Comparison of ENCODE assay signal across 8 cellular contexts in the genomic region with DNA sequence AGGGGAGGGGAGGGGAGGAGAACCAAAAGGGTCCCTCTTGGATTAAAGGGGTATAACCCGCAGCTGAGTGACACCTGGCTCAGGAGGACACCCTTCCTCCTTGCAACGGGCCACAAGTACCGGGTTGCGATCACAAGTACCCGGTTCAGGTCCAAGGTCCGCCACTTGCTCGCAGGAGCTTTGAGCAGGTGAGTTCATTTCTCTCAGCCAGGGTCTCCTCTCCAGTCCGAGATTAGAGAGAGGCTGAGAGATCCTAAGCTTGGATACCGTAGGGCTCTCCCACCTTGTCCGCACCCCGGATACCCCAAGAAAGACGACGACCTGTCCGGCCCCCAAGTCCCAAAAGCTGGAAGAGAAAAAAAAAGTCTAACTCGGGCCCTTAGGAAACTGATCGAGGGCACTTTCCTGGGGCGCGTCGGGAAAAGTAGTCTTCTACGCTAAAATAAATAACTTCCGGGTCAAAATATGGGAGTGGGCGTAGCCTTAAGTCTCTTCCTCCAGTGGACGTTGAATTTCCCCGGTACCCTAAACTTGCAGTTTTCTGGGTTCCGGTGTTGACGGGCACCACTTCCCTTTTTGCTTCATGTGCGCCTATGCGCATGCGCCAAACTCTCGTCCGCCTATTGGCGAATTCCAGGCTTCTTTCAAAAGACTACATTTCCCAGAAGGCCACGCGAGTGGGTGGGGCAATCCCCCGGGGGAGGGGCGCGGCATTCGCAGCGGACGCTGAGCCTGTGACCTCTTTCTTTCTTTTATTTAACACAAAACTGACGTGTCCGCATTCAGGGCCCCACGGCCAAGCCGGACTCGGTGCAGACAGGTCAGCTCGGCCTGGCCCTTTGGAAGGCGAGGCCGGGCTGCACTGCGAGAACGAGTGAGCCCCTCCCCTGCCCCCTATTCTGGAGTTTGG. TPM values are rescaled to one million over a fixed set of nuclear protein-coding genes. Genes with fewer than 3 reads are reported as not detected.
DNase-seq lines count a peak whose midpoint lies in the region; ATAC-seq and TF ChIP-seq lines count a peak whose summit lies in the region.

No MANE protein-coding gene starts in this region.

- H2AK9ac ChIP-seq in IMR-90 (replicated peaks; ENCODE audit: low read depth, low read length, poor library complexity), result peak overlapping the region; percentile 95

- ATAC-seq in GM21529 (IDR thresholded peaks at IDR 0.05; ENCODE audit: unreplicated experiment) (peak; percentile 74), IMR-90 (ENCODE audit: low read depth) (peak; percentile 95)

- dilution Hi-C loops in IMR-90 (cut with HindIII; ENCODE audit: low sequenced_read_pairs, unreplicated experiment), result no loop called here

- peaks cover 10% of the 10 kb centered on the region; the same call in 1 of the 2 replicates for H3K9me1 ChIP-seq in IMR-90 (ENCODE audit: insufficient read depth, low read length)

- no peaks in the 10 kb centered on the region for H4K20me1 ChIP-seq in IMR-90 (ENCODE audit: insufficient read depth, low read length)
- H4K20me1 ChIP-seq in OCI-LY7 (ENCODE audit: insufficient read depth, low read length), result no peaks in the 10 kb centered on the region

- H3K79me1 ChIP-seq in IMR-90 (ENCODE audit: low read depth in 1 of 2, low read length in 2 of 2), result peaks cover 12 to 23% of the 10 kb centered on the region in 2 experiments

- H3K9me3 ChIP-seq in IMR-90 (ENCODE audit: control insufficient read depth, insufficient read depth, low read length) (no peaks in the 10 kb centered on the region), OCI-LY7 (ENCODE audit: low read length) (no peaks in the 10 kb centered on the region), mononuclear cell (ENCODE audit: low read depth, low read length) (no peaks in the 10 kb centered on the region)

- H3K9ac ChIP-seq in IMR-90 (ENCODE audit: low read depth, low read length), result peak overlapping the region; percentile 81

- H3K9me2 ChIP-seq in OCI-LY7 (ENCODE audit: insufficient read depth, low read length), result no peaks in the 10 kb centered on the region

- H3K56ac ChIP-seq in IMR-90 (ENCODE audit: extremely low read depth, insufficient read depth, low read length), result peak overlapping the region; percentile 59

- H2BK15ac ChIP-seq in IMR-90 (ENCODE audit: low read depth, low read length), result no peak overlapping the region

- 0% methylated on average over 14 of the region's 50 CpGs; no CpG with 5 or more reads in 1 of the 2 experiments for WGBS in IMR-90 (ENCODE audit: extremely low coverage in 2 of 2, insufficient read length in 1 of 2), 2 experiments

- peak overlapping the region; percentile 42; the same call in 1 of the 2 replicates for H2BK120ac ChIP-seq in IMR-90 (ENCODE audit: low read depth, low read length)

- peak overlapping the region; percentile 12; the same call in 1 of the 2 replicates for H3K18ac ChIP-seq in IMR-90 (ENCODE audit: low read depth, low read length)

- H3K27me3 ChIP-seq in IMR-90 (ENCODE audit: control insufficient read depth, insufficient read depth, low read length) (no peaks in the 10 kb centered on the region), mononuclear cell (ENCODE audit: insufficient read depth, low read length) (no peaks in the 10 kb centered on the region)

- H3K79me2 ChIP-seq in OCI-LY7 (ENCODE audit: insufficient read depth, low read depth, low read length), result no peaks in the 10 kb centered on the region

- H3K4ac ChIP-seq in IMR-90 (ENCODE audit: low read depth, low read length), result peak overlapping the region; percentile 87

- in situ Hi-C loops in IMR-90 (cut with MboI; ENCODE audit: low sequenced_read_pairs), result loop anchor here (25.0 kb wide), 1 partner anchor 319 kb away; the partner anchor contains the start of genes C19orf53 and MRI1

- no TSS peak for BruUV-seq in IMR-90 (replicated peaks; lab: Mats Ljungman, UMichigan)
- TSS peak; percentile 84 for BruUV-seq in OCI-LY7 (replicated peaks; lab: Mats Ljungman, UMichigan)

- H3K4me1 ChIP-seq in IMR-90 (ENCODE audit: control insufficient read depth, insufficient read depth, low read length), result peaks cover 8% of the 10 kb centered on the region
- peaks cover 19% of the 10 kb centered on the region for H3K4me1 ChIP-seq in OCI-LY7 (ENCODE audit: insufficient read depth, low read length, poor library complexity, severe bottlenecking)
- H3K4me1 ChIP-seq in mononuclear cell (ENCODE audit: insufficient read depth, low read length), result peaks cover 55% of the 10 kb centered on the region

- H3K4me3 ChIP-seq in IMR-90 (ENCODE audit: insufficient read depth, low read depth, low read length) (peak overlapping the region; percentile 67), OCI-LY7 (ENCODE audit: low read depth, low read length, poor library complexity, severe bottlenecking) (peak overlapping the region; percentile 72), mononuclear cell (ENCODE audit: low read length) (peak overlapping the region; percentile 52)

- peak overlapping the region; percentile 96 for H4K5ac ChIP-seq in IMR-90 (ENCODE audit: low read depth, low read length)

- H3K4me2 ChIP-seq in IMR-90 (ENCODE audit: low read depth, low read length), result peak overlapping the region; percentile 95
- peak overlapping the region; percentile 90 for H3K4me2 ChIP-seq in OCI-LY7 (ENCODE audit: low read length)

- CTCF ChIA-PET in IMR-90 (lab: Yijun Ruan, JAX) (interaction anchor here (0.6 to 1.2 kb wide), 2 partner anchors 55 to 297 kb away, joined by 3 to 4 read pairs; partner anchors contain the start of gene ASF1B), OCI-LY7 (lab: Charles Lee; ENCODE audit: unreplicated experiment) (no interaction called here)

- H2AFZ ChIP-seq in IMR-90 (replicated peaks; ENCODE audit: low read length, poor library complexity) (peak overlapping the region; percentile 94), OCI-LY7 (ENCODE audit: low read length) (peak overlapping the region; percentile 74)

- peak overlapping the region; percentile 66 for H3K23ac ChIP-seq in IMR-90 (ENCODE audit: low read depth, low read length)

- H2BK5ac ChIP-seq in IMR-90 (ENCODE audit: low read depth, low read length, poor library complexity, severe bottlenecking), result peak overlapping the region; percentile 70

- peak overlapping the region; percentile 90 for H3K14ac ChIP-seq in IMR-90 (replicated peaks; ENCODE audit: low read depth, low read length)

- POLR2A ChIA-PET in IMR-90 (lab: Charles Lee; ENCODE audit: unreplicated experiment), result interaction anchor here (0.6 kb wide), 1 partner anchor 1121 kb away, joined by 3 read pairs; no protein-coding TSS in a partner anchor
- POLR2A ChIA-PET in OCI-LY7 (lab: Charles Lee), result interaction anchor here (0.6 to 1.1 kb wide), 2 partner anchors 129 to 350 kb away, joined by 3 read pairs; partner anchors contain the start of gene DCAF15

- H3K36me3 ChIP-seq in IMR-90 (ENCODE audit: control insufficient read depth, insufficient read depth, low read length), result no peaks in the 10 kb centered on the region
- peaks cover 11% of the 10 kb centered on the region; the same call in 1 of the 2 replicates for H3K36me3 ChIP-seq in OCI-LY7 (ENCODE audit: insufficient read depth, low read length)

- TF ChIP-seq CTCF in IMR-90 (conservative IDR thresholded peaks at IDR 0.05; ENCODE audit: low read depth, low read length), result no peak
- no peak for TF ChIP-seq CTCF in OCI-LY7 (conservative IDR thresholded peaks at IDR 0.05; ENCODE audit: low read length)

- intact Hi-C loops in IMR-90 (cut with micrococcal nuclease) (no loop called here), OCI-LY7 (cut with micrococcal nuclease; ENCODE audit: unreplicated experiment) (loop anchor here (1.0 kb wide), 1 partner anchor 75 kb away; the partner anchor contains the start of gene RFX1)

- no peak overlapping the region; the same call in 1 of the 2 replicates for H2AK5ac ChIP-seq in IMR-90 (ENCODE audit: low read depth, low read length)

- TF ChIP-seq RAD21 in IMR-90 (IDR thresholded peaks at IDR 0.05; ENCODE audit: low read length), result no peak

- peak overlapping the region; percentile 94 to 97 for H4K8ac ChIP-seq in IMR-90 (ENCODE audit: low read depth in 2 of 2, low read length in 2 of 2)

- no peak overlapping the region for H2BK20ac ChIP-seq in IMR-90 (ENCODE audit: low read depth, low read length)

- peak overlapping the region; percentile 76 for H4K91ac ChIP-seq in IMR-90 (ENCODE audit: insufficient read depth, low read depth, low read length)

- peak overlapping the region; percentile 77 for H3K27ac ChIP-seq in IMR-90 (ENCODE audit: insufficient read depth, low read length)
- H3K27ac ChIP-seq in OCI-LY7 (ENCODE audit: low read depth, low read length, poor library complexity, severe bottlenecking), result peak overlapping the region; percentile 54
- peak overlapping the region; percentile 88 for H3K27ac ChIP-seq in epithelial cell of prostate

- TF ChIP-seq POLR2A in IMR-90 (IDR thresholded peaks at IDR 0.05; ENCODE audit: low read depth, low read length), result peak; percentile 81

- DNase-seq in DMS114 treated with DMSO at 0.1 percent for 48 hours (lab: John Stamatoyannopoulos, UW; ENCODE audit: unreplicated experiment) (peak; percentile 93), IMR-90 (peak; percentile 99), OCI-LY7 (ENCODE audit: low spot score) (peak; percentile 100), activated T-cell treated with anti-CD3 and anti-CD28 coated beads for 4 hours (peak; percentile 99), epithelial cell of prostate (ENCODE audit: low read depth, low spot score) (peak; percentile 86)
- DNase-seq in stimulated activated CD8-positive, alpha-beta memory T cell treated with anti-CD3 and anti-CD28 coated beads, Interleukin-2, amount 100 ng/mL, for 48 hours (ENCODE audit: low read depth in 2 of 2), result peak; percentile 98

RNA-seq across cellular contexts. Expression of gene C19orf67, which starts 4.4 kb away (rescaled TPM):
- total RNA-seq in IMR-90 (2012; rRNA removed), result not detected in 2 replicates
- not detected in 2 replicates for polyA plus RNA-seq in IMR-90 (2012; rRNA removed)
- polyA plus RNA-seq in IMR-90 (2012; cell fraction: cytosol; rRNA removed), result not detected in 2 replicates
- not detected in 2 replicates for polyA plus RNA-seq in IMR-90 (2012; cell fraction: nucleus; rRNA removed; ENCODE audit: low replicate concordance)
- total RNA-seq in OCI-LY7 (2014; rRNA removed; shearing (Covaris generic)), result 1.0 and 2.6 TPM in 2 replicates
- 0.55 and 1.4 TPM in 2 replicates for total RNA-seq in OCI-LY7 (2022)
- not detected for total RNA-seq in mononuclear cell

RNA-seq across cellular contexts. Expression of gene MISP3, which starts 8.6 kb away (rescaled TPM):
- under 0.01 TPM in 2 replicates for total RNA-seq in IMR-90 (2012; rRNA removed)
- 0.68 and 0.86 TPM in 2 replicates for polyA plus RNA-seq in IMR-90 (2012; rRNA removed)
- polyA plus RNA-seq in IMR-90 (2012; cell fraction: cytosol; rRNA removed), result 1.1 and 2.2 TPM in 2 replicates
- 0.86 and 1.1 TPM in 2 replicates for polyA plus RNA-seq in IMR-90 (2012; cell fraction: nucleus; rRNA removed; ENCODE audit: low replicate concordance)
- total RNA-seq in OCI-LY7 (2014; rRNA removed; shearing (Covaris generic)), result 3.3 and 6.4 TPM in 2 replicates
- 3.9 TPM in 2 replicates for total RNA-seq in OCI-LY7 (2022)
- total RNA-seq in mononuclear cell, result 1.7 TPM

RNA-seq across cellular contexts. Expression of gene SAMD1, which starts 9.4 kb away (rescaled TPM):
- 6.5 and 7.5 TPM in 2 replicates for total RNA-seq in IMR-90 (2012; rRNA removed)
- polyA plus RNA-seq in IMR-90 (2012; rRNA removed), result 14.1 and 16.3 TPM in 2 replicates
- polyA plus RNA-seq in IMR-90 (2012; cell fraction: cytosol; rRNA removed), result 13.3 and 22.9 TPM in 2 replicates
- polyA plus RNA-seq in IMR-90 (2012; cell fraction: nucleus; rRNA removed; ENCODE audit: low replicate concordance), result 23.0 and 32.5 TPM in 2 replicates
- total RNA-seq in OCI-LY7 (2014; rRNA removed; shearing (Covaris generic)), result 116 and 128 TPM in 2 replicates
- 124 and 128 TPM in 2 replicates for total RNA-seq in OCI-LY7 (2022)
- 22.2 TPM for total RNA-seq in mononuclear cell

RNA-seq across cellular contexts. Expression of gene PALM3, which starts 19.3 kb away (rescaled TPM):
- total RNA-seq in IMR-90 (2012; rRNA removed), result under 0.01 and 0.18 TPM in 2 replicates
- polyA plus RNA-seq in IMR-90 (2012; rRNA removed), result 0.52 and 0.84 TPM in 2 replicates
- 0.58 and 0.62 TPM in 2 replicates for polyA plus RNA-seq in IMR-90 (2012; cell fraction: cytosol; rRNA removed)
- polyA plus RNA-seq in IMR-90 (2012; cell fraction: nucleus; rRNA removed; ENCODE audit: low replicate concordance), result 0.16 and 0.48 TPM in 2 replicates
- 0.09 TPM in 1 of 2 replicates, not detected in the other for total RNA-seq in OCI-LY7 (2014; rRNA removed; shearing (Covaris generic))
- not detected in 2 replicates for total RNA-seq in OCI-LY7 (2022)
- total RNA-seq in mononuclear cell, result under 0.01 TPM

RNA-seq across cellular contexts. Expression of gene PRKACA, which starts 36.4 kb away (rescaled TPM):
- 18.1 TPM in 2 replicates for total RNA-seq in IMR-90 (2012; rRNA removed)
- 67.1 and 94.5 TPM in 2 replicates for polyA plus RNA-seq in IMR-90 (2012; rRNA removed)
- polyA plus RNA-seq in IMR-90 (2012; cell fraction: cytosol; rRNA removed), result 79.9 and 102 TPM in 2 replicates
- 44.8 and 64.7 TPM in 2 replicates for polyA plus RNA-seq in IMR-90 (2012; cell fraction: nucleus; rRNA removed; ENCODE audit: low replicate concordance)
- 18.0 and 21.1 TPM in 2 replicates for total RNA-seq in OCI-LY7 (2014; rRNA removed; shearing (Covaris generic))
- 62.0 and 63.7 TPM in 2 replicates for total RNA-seq in OCI-LY7 (2022)
- 62.0 TPM for total RNA-seq in mononuclear cell

Comparison
In these comparisons a context has a peak if more than half of its experiments do, and no peak if none do; other contexts are left out.
1. Peak in every context shown above with its lines: DNase-seq, ATAC-seq, H3K4me3 ChIP-seq and H3K27ac ChIP-seq.